ENCODE assay signal across 14 cellular contexts in genomic region chr13:65784088-65784816, GRCh38.
DNase-seq lines count a peak whose midpoint lies in the region; ATAC-seq and TF ChIP-seq lines count a peak whose summit lies in the region.
"Had no signal": no experiment of that assay in that cellular context is flagged by ENCODE, and none has a peak within 500 bp of the region (broad histone marks: within the 10 kb centered on the region; RNA-seq: fewer than 3 reads in every experiment).

No MANE protein-coding gene starts in this region.

- no peak for TF ChIP-seq RAD21 in IMR-90 (IDR thresholded peaks at IDR 0.05; ENCODE audit: low read length)

- peaks cover 3% of the 10 kb centered on the region; the same call in 1 of the 2 replicates for H3K9me1 ChIP-seq in IMR-90 (ENCODE audit: insufficient read depth, low read length)

- WGBS in IMR-90 (ENCODE audit: extremely low coverage in 2 of 2, insufficient read length in 1 of 2), 2 experiments, result 87% methylated on average over 4 of the region's 12 CpGs; no CpG with 5 or more reads in 1 of the 2 experiments
- 76 to 87% (median 84%) methylated on average over 9 to 12 of the region's 12 CpGs for WGBS in spleen, 5 donors

- H3K4me3 ChIP-seq in IMR-90 (ENCODE audit: insufficient read depth, low read depth, low read length), result no peak overlapping the region
- H3K4me3 ChIP-seq in spleen, result no peak overlapping the region
- no peak overlapping the region for H3K4me3 ChIP-seq in upper lobe of right lung
- H3K4me3 ChIP-seq: BLaER1, HAP-1 had no signal

- no peak overlapping the region for H3K18ac ChIP-seq in IMR-90 (ENCODE audit: low read depth, low read length)

- H3K23ac ChIP-seq in IMR-90 (ENCODE audit: low read depth, low read length), result no peak overlapping the region

- TF ChIP-seq POLR2A in IMR-90 (IDR thresholded peaks at IDR 0.05; ENCODE audit: low read depth, low read length) (no peak), spleen (IDR thresholded peaks at IDR 0.05) (no peak)

- H3K14ac ChIP-seq in IMR-90 (replicated peaks; ENCODE audit: low read depth, low read length), result no peak overlapping the region

- H4K20me1 ChIP-seq in IMR-90 (ENCODE audit: insufficient read depth, low read length), result no peaks in the 10 kb centered on the region
- H4K20me1 ChIP-seq: BLaER1 had no signal

- no peak for TF ChIP-seq CTCF in IMR-90 (conservative IDR thresholded peaks at IDR 0.05; ENCODE audit: low read depth, low read length)
- no peak for TF ChIP-seq CTCF in spleen (IDR thresholded peaks at IDR 0.05 in 8 of 11, conservative IDR thresholded peaks at IDR 0.05 in 3 of 11)
- no peak for TF ChIP-seq CTCF in upper lobe of right lung (IDR thresholded peaks at IDR 0.05)
- TF ChIP-seq CTCF in GM13976 (IDR thresholded peaks at IDR 0.05; ENCODE audit: borderline replicate concordance, control extremely low read depth, extremely low read depth, insufficient read depth, missing control alignments), result no peak

- H3K27me3 ChIP-seq in IMR-90 (ENCODE audit: control insufficient read depth, insufficient read depth, low read length) (no peaks in the 10 kb centered on the region), spleen (replicated peaks in 1 of 7) (no peaks in the 10 kb centered on the region), upper lobe of right lung (no peaks in the 10 kb centered on the region)
- H3K27me3 ChIP-seq: BLaER1 had no signal

- no peak overlapping the region for H2BK15ac ChIP-seq in IMR-90 (ENCODE audit: low read depth, low read length)

- H2AFZ ChIP-seq in IMR-90 (replicated peaks; ENCODE audit: low read length, poor library complexity), result peak overlapping the region; percentile 63

- H2BK5ac ChIP-seq in IMR-90 (ENCODE audit: low read depth, low read length, poor library complexity, severe bottlenecking), result no peak overlapping the region

- DNase-seq in IMR-90, result no peak
- peak; percentile 0 for DNase-seq in hepatic stellate cell (ENCODE audit: low spot score)
- peak; percentile 39 for DNase-seq in spleen
- no peak for DNase-seq in upper lobe of right lung
- no peak for DNase-seq in activated naive CD4-positive, alpha-beta T cell (lab: John Stamatoyannopoulos, UW)
- DNase-seq in GM13976 (ENCODE audit: low spot score), result no peak
- DNase-seq: 8988T; CD4-positive, alpha-beta memory T cell; DMS79 treated with DMSO at 0.1 percent for 48 hours; GF-D8 had no signal

- H2BK20ac ChIP-seq in IMR-90 (ENCODE audit: low read depth, low read length), result no peak overlapping the region

- no peaks in the 10 kb centered on the region for H3K9me3 ChIP-seq in IMR-90 (ENCODE audit: control insufficient read depth, insufficient read depth, low read length)
- peaks cover 0 to 25% (median 0%) of the 10 kb centered on the region in 8 donors for H3K9me3 ChIP-seq in spleen
- H3K9me3 ChIP-seq in upper lobe of right lung, result no peaks in the 10 kb centered on the region
- H3K9me3 ChIP-seq: BLaER1, HAP-1 had no signal

- intact Hi-C loops in IMR-90 (cut with micrococcal nuclease) (no loop called here), spleen (cut with DNase I; ENCODE audit: low total_unique reads) (no loop called here), upper lobe of right lung (cut with DNase I) (no loop called here)

- H3K79me1 ChIP-seq in IMR-90 (ENCODE audit: low read depth in 1 of 2, low read length in 2 of 2), result no peaks in the 10 kb centered on the region

- dilution Hi-C loops in IMR-90 (cut with HindIII; ENCODE audit: low sequenced_read_pairs, unreplicated experiment), result no loop called here

- no peak overlapping the region for H3K9ac ChIP-seq in IMR-90 (ENCODE audit: low read depth, low read length)
- H3K9ac ChIP-seq: BLaER1 had no signal

- H3K36me3 ChIP-seq in IMR-90 (ENCODE audit: control insufficient read depth, insufficient read depth, low read length) (no peaks in the 10 kb centered on the region), spleen (no peaks in the 10 kb centered on the region), upper lobe of right lung (no peaks in the 10 kb centered on the region)
- H3K36me3 ChIP-seq: BLaER1, HAP-1 had no signal

- no peak overlapping the region for H4K91ac ChIP-seq in IMR-90 (ENCODE audit: insufficient read depth, low read depth, low read length)

- in situ Hi-C loops in IMR-90 (cut with MboI; ENCODE audit: low sequenced_read_pairs) (no loop called here), GM13976 (cut with MboI; ENCODE audit: low sequenced_read_pairs, unreplicated experiment) (no loop called here)

- CTCF ChIA-PET in IMR-90 (lab: Yijun Ruan, JAX), result no interaction called here

- H3K4me2 ChIP-seq in IMR-90 (ENCODE audit: low read depth, low read length), result no peak overlapping the region
- H3K4me2 ChIP-seq: BLaER1 had no signal

- no peak overlapping the region for H2AK5ac ChIP-seq in IMR-90 (ENCODE audit: low read depth, low read length)

- POLR2A ChIA-PET in IMR-90 (lab: Charles Lee; ENCODE audit: unreplicated experiment), result no interaction called here

- H2BK120ac ChIP-seq in IMR-90 (ENCODE audit: low read depth, low read length), result no peak overlapping the region

- H4K8ac ChIP-seq in IMR-90 (ENCODE audit: low read depth in 2 of 2, low read length in 2 of 2), result no peak overlapping the region

- H3K4me1 ChIP-seq in IMR-90 (ENCODE audit: control insufficient read depth, insufficient read depth, low read length) (no peaks in the 10 kb centered on the region), spleen (no peaks in the 10 kb centered on the region), upper lobe of right lung (no peaks in the 10 kb centered on the region)
- H3K4me1 ChIP-seq: BLaER1, HAP-1 had no signal

- no peak overlapping the region for H2AK9ac ChIP-seq in IMR-90 (replicated peaks; ENCODE audit: low read depth, low read length, poor library complexity)

- no peak overlapping the region for H3K56ac ChIP-seq in IMR-90 (ENCODE audit: extremely low read depth, insufficient read depth, low read length)

- H4K5ac ChIP-seq in IMR-90 (ENCODE audit: low read depth, low read length), result no peak overlapping the region

- no TSS peak for BruUV-seq in IMR-90 (replicated peaks; lab: Mats Ljungman, UMichigan)

- no peak overlapping the region for H3K27ac ChIP-seq in IMR-90 (ENCODE audit: insufficient read depth, low read length)
- H3K27ac ChIP-seq in spleen, result no peak overlapping the region
- no peak overlapping the region for H3K27ac ChIP-seq in upper lobe of right lung
- H3K27ac ChIP-seq: BLaER1, HL-60 had no signal

- no peak overlapping the region for H3K4ac ChIP-seq in IMR-90 (ENCODE audit: low read depth, low read length)

- ATAC-seq in IMR-90 (ENCODE audit: low read depth), result no peak
- ATAC-seq in upper lobe of right lung, result peak; percentile 36
- ATAC-seq in HG03097 (IDR thresholded peaks at IDR 0.05; ENCODE audit: low FRiP score, unreplicated experiment), result no peak

TF ChIP-seq in IMR-90, 13 proteins besides CTCF, POLR2A, EP300 and RAD21:
- TF ChIP-seq ELK1 (IDR thresholded peaks at IDR 0.05; ENCODE audit: borderline replicate concordance, low read depth, low read length), result no peak

Comparison
In these comparisons a context has a peak if more than half of its experiments do, and no peak if none do; other contexts are left out.
1. DNase-seq: peak in hepatic stellate cell (single experiment) and spleen (single experiment); none in IMR-90 (single experiment), upper lobe of right lung (single experiment), activated naive CD4-positive, alpha-beta T cell (0 of 4) and GM13976 (single experiment).